ENCODE assay signal across 26 cellular contexts in the genomic region with DNA sequence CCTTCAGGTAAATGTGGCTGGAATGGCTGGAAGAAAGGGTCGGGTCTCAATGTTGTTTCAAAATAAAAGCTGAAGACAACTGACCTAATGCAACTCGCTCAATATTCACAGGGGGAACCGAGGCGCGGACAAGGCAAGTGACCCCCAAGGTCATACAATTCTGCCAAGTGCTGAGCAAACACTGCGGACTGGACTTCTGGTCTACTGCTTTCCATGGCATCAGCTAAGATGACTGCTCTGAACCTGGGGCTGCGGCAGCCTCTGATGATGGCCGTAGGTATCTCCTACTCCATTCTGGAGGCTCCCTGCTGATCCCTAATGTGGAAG. TPM values are rescaled to one million over a fixed set of nuclear protein-coding genes. Genes with fewer than 3 reads are reported as not detected.
"Had no signal": no experiment of that assay in that cellular context is flagged by ENCODE, and none has a peak within 500 bp of the region (broad histone marks: within the 10 kb centered on the region; RNA-seq: fewer than 3 reads in every experiment).

No MANE protein-coding gene starts in this region.

- H3K9me3 ChIP-seq: heart right ventricle, left lung, right lobe of liver, stomach, testis, upper lobe of right lung had no signal

- H3K4me3 Mint-ChIP-seq: activated B cell treated with CpG ODN at 0.5 μM for 24 hours; activated CD4-positive, alpha-beta T cell treated with anti-CD3 and anti-CD28 coated beads for 36 hours; activated naive CD4-positive, alpha-beta T cell treated with anti-CD3 and anti-CD28 coated beads for 36 hours; activated naive CD8-positive, alpha-beta T cell treated with anti-CD3 and anti-CD28 coated beads, Interleukin-2, amount 10 ng/mL, durations not matched to agents 7 days and 5 days; activated T-cell treated with anti-CD3 and anti-CD28 coated beads, Interleukin-2, amount 50 U/mL, for 72 hours; mesothelial cell of epicardium; T-helper 1 cell treated with Interleukin-12 subunit alpha and Interleukin-12 subunit beta and Interleukin-4 antibody, amounts not matched to agents 30 μg/mL and 1 μg/mL, for 36 hours had no signal

- H3K4me3 ChIP-seq: heart right ventricle, left lung, right lobe of liver, skin epidermis, stomach, testis, upper lobe of right lung had no signal

- H3K4me1 Mint-ChIP-seq: mesothelial cell of epicardium had no signal

- H3K9me3 Mint-ChIP-seq: activated B cell treated with CpG ODN at 0.5 μM for 24 hours; activated naive CD4-positive, alpha-beta T cell treated with anti-CD3 and anti-CD28 coated beads for 36 hours; activated naive CD8-positive, alpha-beta T cell treated with anti-CD3 and anti-CD28 coated beads, Interleukin-2, amount 10 ng/mL, durations not matched to agents 7 days and 5 days; activated T-cell treated with anti-CD3 and anti-CD28 coated beads, Interleukin-2, amount 50 U/mL, for 72 hours; mesothelial cell of epicardium; naive thymus-derived CD8-positive, alpha-beta T cell; T-helper 1 cell treated with Interleukin-12 subunit alpha and Interleukin-12 subunit beta and Interleukin-4 antibody, amounts not matched to agents 30 μg/mL and 1 μg/mL, for 36 hours had no signal

- ATAC-seq: activated CD4-positive, alpha-beta T cell treated with anti-CD3 and anti-CD28 coated beads for 36 hours; heart right ventricle; naive thymus-derived CD8-positive, alpha-beta T cell had no signal

- H3K27me3 Mint-ChIP-seq: activated B cell treated with CpG ODN at 0.5 μM for 24 hours; activated CD4-positive, alpha-beta T cell treated with anti-CD3 and anti-CD28 coated beads for 36 hours; activated naive CD8-positive, alpha-beta T cell treated with anti-CD3 and anti-CD28 coated beads, Interleukin-2, amount 10 ng/mL, durations not matched to agents 7 days and 5 days; naive thymus-derived CD8-positive, alpha-beta T cell had no signal

- FAIRE-seq: kidney had no signal

- H3K27me3 ChIP-seq: heart right ventricle, left lung, right lobe of liver, stomach, testis, upper lobe of right lung had no signal

- H3K4me1 ChIP-seq: testis had no signal

- H3K27ac Mint-ChIP-seq: activated B cell treated with CpG ODN at 0.5 μM for 24 hours; activated CD4-positive, alpha-beta T cell treated with anti-CD3 and anti-CD28 coated beads for 36 hours; mesothelial cell of epicardium had no signal

- H3K36me3 ChIP-seq: right lobe of liver, upper lobe of right lung had no signal

- DNase-seq: activated B cell treated with CpG ODN at 0.5 μM for 24 hours; activated CD4-positive, alpha-beta T cell treated with anti-CD3 and anti-CD28 coated beads for 36 hours; activated CD4-positive, alpha-beta T cell treated with anti-CD3 and anti-CD28 coated beads, Interleukin-2, amount 50 U/mL, for 4 hours; activated effector memory CD4-positive, alpha-beta T cell treated with Interleukin-2 at 50 U/mL for 16 hours; activated naive CD4-positive, alpha-beta T cell treated with anti-CD3 and anti-CD28 coated beads for 36 hours; activated naive CD8-positive, alpha-beta T cell treated with anti-CD3 and anti-CD28 coated beads, Interleukin-2, amount 10 ng/mL, durations not matched to agents 7 days and 5 days; activated T-cell treated with anti-CD3 and anti-CD28 coated beads, Interleukin-2, amount 50 U/mL, for 72 hours; amniotic stem cell; effector CD8-positive, alpha-beta T cell; erythroblast; heart right ventricle; kidney; left lung; mammary epithelial cell; naive thymus-derived CD8-positive, alpha-beta T cell; right lobe of liver; stimulated activated CD4-positive, alpha-beta T cell treated with anti-CD3 and anti-CD28 coated beads, Interleukin-1b, Interleukin-23, amount 100 ng/mL, for 48 hours; T1000; testis; upper lobe of right lung had no signal

- H3K27ac ChIP-seq: right lobe of liver, testis, upper lobe of right lung had no signal

RNA-seq across cellular contexts. Expression of a gene that starts 21.9 kb away (rescaled TPM):
- total RNA-seq: activated B cell treated with CpG ODN at 0.5 μM for 24 hours; activated CD4-positive, alpha-beta T cell treated with anti-CD3 and anti-CD28 coated beads for 36 hours; activated CD8-positive, alpha-beta memory T cell treated with anti-CD3 and anti-CD28 coated beads for 36 hours; activated naive CD4-positive, alpha-beta T cell treated with anti-CD3 and anti-CD28 coated beads for 36 hours; activated naive CD8-positive, alpha-beta T cell treated with anti-CD3 and anti-CD28 coated beads, Interleukin-2, amount 10 ng/mL, durations not matched to agents 7 days and 5 days; activated T-cell treated with anti-CD3 and anti-CD28 coated beads, Interleukin-2, amount 50 U/mL, for 72 hours; fibroblast of lung; mammary epithelial cell; mesothelial cell of epicardium; naive thymus-derived CD8-positive, alpha-beta T cell had no signal
- polyA plus RNA-seq: fibroblast of lung; mammary epithelial cell; naive thymus-derived CD8-positive, alpha-beta T cell had no signal
